Comparison of ENCODE assay signal across 1 cellular context in genomic region chr17:6574689-6575595, GRCh38.
TF ChIP-seq lines count a peak whose summit lies in the region.

No MANE protein-coding gene starts in this region.

TF ChIP-seq in WTC11, 78 proteins besides CTCF, POLR2A, EP300 and RAD21 (continued from another document):
- TF ChIP-seq NR3C1 (CRISPR knock-in tag; conservative IDR thresholded peaks at IDR 0.05; ENCODE audit: low read depth): no peak
TF ChIP-seq in WTC11: peak in this region for 0.
